ENCODE assay signal across 9 cellular contexts in the genomic region with DNA sequence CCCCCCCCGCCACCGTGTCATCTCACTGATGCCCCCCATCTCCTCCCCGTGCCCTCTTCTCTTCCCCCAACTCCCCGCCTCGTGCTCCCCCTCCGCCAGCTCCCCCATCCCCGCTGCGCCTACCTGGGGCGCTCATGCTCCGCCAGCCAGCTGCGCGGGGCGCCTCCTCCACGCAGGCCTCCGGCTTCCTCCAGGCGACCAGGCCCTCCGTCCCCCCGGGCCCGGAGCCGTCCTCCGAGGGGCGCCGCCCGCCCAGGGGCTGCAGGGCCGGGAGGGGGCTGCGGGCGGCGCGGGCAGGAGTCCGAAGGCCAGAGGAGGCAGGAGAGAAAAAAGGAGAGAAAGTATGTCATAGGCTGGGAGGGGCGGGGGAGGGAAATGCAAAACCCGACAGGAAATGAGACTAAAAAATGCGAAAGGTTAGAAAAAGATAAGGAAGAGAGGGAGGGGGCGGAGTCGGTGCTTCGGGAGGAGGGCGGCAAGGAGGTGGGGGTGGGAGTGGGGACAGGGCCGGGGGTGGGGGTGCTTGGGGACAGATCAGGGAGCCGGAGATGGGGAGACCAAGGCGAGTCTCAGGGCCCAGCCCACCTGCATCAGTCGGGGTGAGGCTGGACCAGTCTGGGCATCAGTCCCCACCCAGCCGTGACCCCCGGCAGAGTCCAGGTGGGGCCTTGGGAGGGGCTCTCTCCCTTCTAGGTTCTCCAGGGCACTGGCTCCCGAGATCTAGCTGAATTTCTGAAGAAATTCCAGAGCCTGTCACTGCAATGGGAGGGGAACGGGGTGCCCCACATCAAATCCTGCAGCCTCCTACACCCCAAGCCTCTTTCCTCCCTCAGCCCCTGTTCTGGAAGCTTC. TPM values are rescaled to one million over a fixed set of nuclear protein-coding genes. Genes with fewer than 3 reads are reported as not detected.
DNase-seq lines count a peak whose midpoint lies in the region; ATAC-seq and TF ChIP-seq lines count a peak whose summit lies in the region.
"Had no signal": no experiment of that assay in that cellular context is flagged by ENCODE, and none has a peak within 500 bp of the region (broad histone marks: within the 10 kb centered on the region; RNA-seq: fewer than 3 reads in every experiment).

A gene (minus strand): TSS at position 324 of the 852 bp plus-strand sequence. CDS start 85,361 bp downstream, outside the sequence.

- WGBS in iPS DF 6.9 (ENCODE audit: insufficient coverage, insufficient read length) = no CpG with 5 or more reads among the region's 45 CpGs

- H3K4me1 Mint-ChIP-seq in stimulated activated naive B cell treated with anti-CD40 and anti-IgM and Interleukin-4, amounts not matched to agents 10 μg/mL and 1 μg/mL and 100 μg/mL, for 72 hours = peaks cover 30 to 57% of the 10 kb centered on the region in 2 donors

- DNase-seq in GM12865 (ENCODE audit: low read depth) (peak; percentile 57), iPS DF 6.9 (ENCODE audit: low read depth, low spot score) (no peak), erythroblast (lab: John Stamatoyannopoulos, UW) (no peak), SJCRH30 (no peak), SKM-1 (lab: John Stamatoyannopoulos, UW; ENCODE audit: unreplicated experiment) (no peak)
- DNase-seq in stimulated activated naive B cell treated with anti-CD40 and anti-IgM and Interleukin-4, amounts not matched to agents 10 μg/mL and 1 μg/mL and 100 μg/mL, for 72 hours = peak; percentile 46

- CTCF ChIA-PET in activated CD8-positive, alpha-beta memory T cell treated with anti-CD3 and anti-CD28 coated beads for 36 hours (lab: Charles Lee) = interaction anchor here (1.1 kb wide), 1 partner anchor 19 kb away, joined by 3 read pairs; no protein-coding TSS in a partner anchor

- peak within 1 kb of the TSS; percentile 86 to 99 for H3K4me3 Mint-ChIP-seq in stimulated activated naive B cell treated with anti-CD40 and anti-IgM and Interleukin-4, amounts not matched to agents 10 μg/mL and 1 μg/mL and 100 μg/mL, for 72 hours

- peaks cover 3 to 4% of the 10 kb centered on the region in 2 donors for H3K9me3 Mint-ChIP-seq in stimulated activated naive B cell treated with anti-CD40 and anti-IgM and Interleukin-4, amounts not matched to agents 10 μg/mL and 1 μg/mL and 100 μg/mL, for 72 hours

- no peaks in the 10 kb centered on the region for H3K9me3 ChIP-seq in iPS DF 6.9 (ENCODE audit: control insufficient read depth, insufficient read depth, low read length)
- H3K9me3 ChIP-seq in SJCRH30 (replicated peaks) = no peaks in the 10 kb centered on the region

- peaks cover 5% of the 10 kb centered on the region; the same call in 1 of the 2 replicates for H3K4me1 ChIP-seq in iPS DF 6.9 (ENCODE audit: control insufficient read depth, insufficient read depth, low read length)
- no peaks in the 10 kb centered on the region for H3K4me1 ChIP-seq in SJCRH30

- POLR2A ChIA-PET in activated CD8-positive, alpha-beta memory T cell treated with anti-CD3 and anti-CD28 coated beads for 36 hours (lab: Charles Lee) = interaction anchor here (0.6 to 2.4 kb wide), 5 partner anchors 13 to 150 kb away, joined by 3 to 7 read pairs (median 3); no protein-coding TSS in a partner anchor

- H3K4me3 ChIP-seq in GM12865 (ENCODE audit: low read depth, low read length) (peak within 1 kb of the TSS; percentile 78), iPS DF 6.9 (ENCODE audit: low read length) (peak within 1 kb of the TSS; percentile 72), SJCRH30 (no peak within 1 kb of the TSS)

- H3K36me3 Mint-ChIP-seq in stimulated activated naive B cell treated with anti-CD40 and anti-IgM and Interleukin-4, amounts not matched to agents 10 μg/mL and 1 μg/mL and 100 μg/mL, for 72 hours = peaks cover 28 to 38% of the 10 kb centered on the region in 2 donors

- no peak for TF ChIP-seq CTCF in GM12865 (IDR thresholded peaks at IDR 0.05; ENCODE audit: insufficient read depth, low read depth, low read length, missing control alignments)

- H3K27me3 ChIP-seq in iPS DF 6.9 (ENCODE audit: control insufficient read depth, insufficient read depth, low read length) (no peaks in the 10 kb centered on the region), SJCRH30 (no peaks in the 10 kb centered on the region; the same call in 1 of the 2 replicates)

- no peak within 1 kb of the TSS for H3K27ac ChIP-seq in iPS DF 6.9 (ENCODE audit: low read length)
- no peak within 1 kb of the TSS for H3K27ac ChIP-seq in SJCRH30
- H3K27ac ChIP-seq: HL-60 had no signal

- peak within 1 kb of the TSS; percentile 98 for H3K27ac Mint-ChIP-seq in stimulated activated naive B cell treated with anti-CD40 and anti-IgM and Interleukin-4, amounts not matched to agents 10 μg/mL and 1 μg/mL and 100 μg/mL, for 72 hours

- peak; percentile 48 for ATAC-seq in HG03354 (IDR thresholded peaks at IDR 0.05; ENCODE audit: poor library complexity, severe bottlenecking, unreplicated experiment)
- ATAC-seq in stimulated activated naive B cell treated with anti-CD40 and anti-IgM and Interleukin-4, amounts not matched to agents 10 μg/mL and 1 μg/mL and 100 μg/mL, for 72 hours (replicated peaks) = peak; percentile 51 to 63

- no peak for TF ChIP-seq POLR2A in erythroblast (IDR thresholded peaks at IDR 0.05; ENCODE audit: low read length)

- no peaks in the 10 kb centered on the region for H3K27me3 Mint-ChIP-seq in stimulated activated naive B cell treated with anti-CD40 and anti-IgM and Interleukin-4, amounts not matched to agents 10 μg/mL and 1 μg/mL and 100 μg/mL, for 72 hours

- H3K36me3 ChIP-seq in iPS DF 6.9 (ENCODE audit: control insufficient read depth, insufficient read depth, low read length) (no peaks in the 10 kb centered on the region), SJCRH30 (no peaks in the 10 kb centered on the region)

RNA-seq across cellular contexts. Expression of the gene that starts here (rescaled TPM):
- 10 to 100 TPM; 82.5 to 85.4 TPM for total RNA-seq in activated CD8-positive, alpha-beta memory T cell treated with anti-CD3 and anti-CD28 coated beads for 36 hours
- total RNA-seq in SJCRH30 (2014; rRNA removed; shearing (Covaris generic)) = not detected in 2 replicates

Comparison
In these comparisons a context has a peak if more than half of its experiments do, and no peak if none do; other contexts are left out.
1. RNA of the gene that starts here (total RNA-seq): 82.5 to 85.4 TPM in activated CD8-positive, alpha-beta memory T cell treated with anti-CD3 and anti-CD28 coated beads for 36 hours; not detected in SJCRH30; every median in the first group is over 10 times any median in the second.
2. DNase-seq: peak in GM12865 (single experiment) and stimulated activated naive B cell treated with anti-CD40 and anti-IgM and Interleukin-4, amounts not matched to agents 10 μg/mL and 1 μg/mL and 100 μg/mL, for 72 hours (single experiment); none in iPS DF 6.9 (single experiment), erythroblast (0 of 2), SJCRH30 (0 of 2) and SKM-1 (single experiment).